12 cellular contexts compared by ENCODE assay signal in genomic region chr4:81606796-81607550, GRCh38.
DNase-seq lines count a peak whose midpoint lies in the region; ATAC-seq lines count a peak whose summit lies in the region.
"Had no signal": no experiment of that assay in that cellular context is flagged by ENCODE, and none has a peak within 500 bp of the region (broad histone marks: within the 10 kb centered on the region; RNA-seq: fewer than 3 reads in every experiment).

No MANE protein-coding gene starts in this region.

- H3K4me3 ChIP-seq in aorta (ENCODE audit: low read length in 2 of 2): no peak overlapping the region
- H3K4me3 ChIP-seq: sigmoid colon had no signal

- intact Hi-C loops in Right ventricle myocardium inferior (cut with DNase I): no loop called here
- intact Hi-C loops in cardiac septum (cut with DNase I): loop anchor here (10.0 kb wide), 1 partner anchor 238 kb away; no protein-coding TSS in a partner anchor
- intact Hi-C loops in aorta (cut with DNase I): no loop called here

- ATAC-seq in Right ventricle myocardium inferior (peak; percentile 42), left lobe of liver (peak; percentile 70), aorta (ENCODE audit: low FRiP score) (peak; percentile 56), GM21515 (IDR thresholded peaks at IDR 0.05; ENCODE audit: unreplicated experiment) (no peak)

- H3K9me3 ChIP-seq in aorta (ENCODE audit: control insufficient read depth, low read length): no peaks in the 10 kb centered on the region
- H3K9me3 ChIP-seq: sigmoid colon had no signal

- no peaks in the 10 kb centered on the region for H3K4me1 ChIP-seq in aorta (ENCODE audit: control insufficient read depth in 1 of 2, insufficient read depth in 2 of 2, low read length in 2 of 2)
- H3K4me1 ChIP-seq: sigmoid colon had no signal

- WGBS in aorta, 2 donors: 27 to 28% methylated on average over 4 of the region's 4 CpGs

- H3K27ac ChIP-seq in caudate nucleus (ENCODE audit: low read depth, low read length) (peak overlapping the region; percentile 88), aorta (ENCODE audit: low read depth in 1 of 2, low read length in 2 of 2) (no peak overlapping the region)
- H3K27ac ChIP-seq: sigmoid colon had no signal

- H3K36me3 ChIP-seq in aorta (ENCODE audit: control insufficient read depth in 1 of 2, insufficient read depth in 2 of 2, low read length in 1 of 2): no peaks in the 10 kb centered on the region
- H3K36me3 ChIP-seq: sigmoid colon had no signal

- DNase-seq in Right ventricle myocardium inferior (ENCODE audit: missing footprints) (no peak), cardiac septum (ENCODE audit: low spot score) (no peak), caudate nucleus (lab: John Stamatoyannopoulos, UW) (no peak), left lobe of liver (ENCODE audit: low spot score) (no peak), aorta (peak in 1 of 2 donors; percentile 49), NCI-H1417 treated with DMSO at 0.1 percent for 48 hours (lab: John Stamatoyannopoulos, UW) (no peak)
- no peak for DNase-seq in activated effector memory CD4-positive, alpha-beta T cell treated with Interleukin-2 at 50 U/mL for 16 hours
- DNase-seq: activated CD4-positive, alpha-beta T cell treated with anti-CD3 and anti-CD28 coated beads, Interleukin-2, amount 10 ng/mL, durations not matched to agents 7 days and 5 days; hippocampal formation; NCI-H526; sigmoid colon had no signal

- no peaks in the 10 kb centered on the region for H3K27me3 ChIP-seq in aorta (ENCODE audit: control insufficient read depth in 1 of 2, insufficient read depth in 2 of 2, low read length in 1 of 2)
- H3K27me3 ChIP-seq: sigmoid colon had no signal
